In the genomic region with DNA sequence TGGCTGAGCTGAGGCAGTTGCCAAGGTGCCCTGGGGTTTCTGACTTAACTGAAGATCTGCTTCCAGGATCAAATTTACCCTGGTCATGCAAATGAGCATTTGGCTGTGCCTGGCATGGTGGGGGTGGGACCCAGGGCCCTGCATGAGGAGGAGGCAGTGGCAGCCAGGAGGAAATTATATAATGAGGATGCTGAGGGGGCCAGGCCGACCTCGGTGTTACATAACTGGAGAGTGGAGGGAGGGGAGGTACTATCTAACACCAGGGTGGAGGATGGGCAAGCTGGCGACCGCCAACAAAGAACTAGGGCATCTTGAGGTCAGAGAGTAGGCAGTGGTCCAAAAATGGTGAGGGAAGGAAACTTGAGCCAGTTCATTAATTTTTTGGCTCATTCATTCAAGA, we compare ENCODE assay signal across 9 cellular contexts. TPM values are rescaled to one million over a fixed set of nuclear protein-coding genes. Genes with fewer than 3 reads are reported as not detected.
A peak's percentile ranks its signal among the peaks of the same experiment; 100 is the strongest.
DNase-seq lines count a peak whose midpoint lies in the region; TF ChIP-seq lines count a peak whose summit lies in the region.
"Had no signal": no experiment of that assay in that cellular context is flagged by ENCODE, and none has a peak within 500 bp of the region (broad histone marks: within the 10 kb centered on the region; RNA-seq: fewer than 3 reads in every experiment).

No MANE protein-coding gene starts in this region.

- H4K91ac ChIP-seq in trophoblast cell (ENCODE audit: low read depth, low read length): peak overlapping the region; percentile 3

- H3K4me3 ChIP-seq in esophagus (ENCODE audit: low read depth in 1 of 2, low read length in 2 of 2): no peak overlapping the region
- H3K4me3 ChIP-seq in trophoblast cell (ENCODE audit: low read depth, low read length): no peak overlapping the region

- no peak overlapping the region for H2AFZ ChIP-seq in trophoblast cell (ENCODE audit: insufficient read depth, low read length, poor library complexity)

- WGBS in esophagus, 2 donors: 34 to 46% methylated on average over 4 of the region's 4 CpGs
- no CpG with 5 or more reads among the region's 4 CpGs for WGBS in trophoblast cell (ENCODE audit: extremely low coverage, insufficient coverage, insufficient read length)

- H3K23ac ChIP-seq in trophoblast cell (ENCODE audit: low read length): no peak overlapping the region

- no peak overlapping the region for H4K8ac ChIP-seq in trophoblast cell (ENCODE audit: low read depth, low read length)

- H3K27me3 ChIP-seq in esophagus (ENCODE audit: control insufficient read depth in 1 of 2, insufficient read depth in 2 of 2, low read length in 2 of 2): no peaks in the 10 kb centered on the region
- no peaks in the 10 kb centered on the region for H3K27me3 ChIP-seq in trophoblast cell (ENCODE audit: insufficient read depth, low read length)

- peaks cover 94 to 99% of the 10 kb centered on the region in 2 donors for H3K36me3 Mint-ChIP-seq in CD14-positive monocyte

- peaks cover 14% of the 10 kb centered on the region for H3K79me1 ChIP-seq in trophoblast cell (ENCODE audit: low read length)

- peak overlapping the region in 1 of 2 donors; percentile 27 for H3K4me3 Mint-ChIP-seq in CD14-positive monocyte
- H3K4me3 Mint-ChIP-seq: activated T-helper 1 cell treated with anti-CD3 and anti-CD28 coated beads, Interleukin-12 subunit alpha, Interleukin-12 subunit beta, Interleukin-2, Interleukin-4 antibody, amounts not matched to agents 30 ng/mL and 10 ng/mL and 1 ng/mL, durations not matched to agents 14 hours and 24 hours and 36 hours had no signal

- peaks cover 7 to 31% of the 10 kb centered on the region in 2 donors for H3K4me1 ChIP-seq in esophagus (ENCODE audit: control insufficient read depth in 2 of 2, insufficient read depth in 2 of 2, low read length in 1 of 2)
- H3K4me1 ChIP-seq in trophoblast cell (ENCODE audit: control insufficient read depth in 1 of 2, insufficient read depth in 2 of 2, low read length in 2 of 2): peaks cover 17 to 18% of the 10 kb centered on the region in 2 experiments

- H3K4me1 Mint-ChIP-seq in CD14-positive monocyte: peaks cover 73% of the 10 kb centered on the region

- H3K9me3 ChIP-seq in esophagus (ENCODE audit: control insufficient read depth in 2 of 2, insufficient read depth in 1 of 2, low read depth in 1 of 2, low read length in 1 of 2): no peaks in the 10 kb centered on the region
- H3K9me3 ChIP-seq in trophoblast cell (ENCODE audit: insufficient read depth, low read depth, low read length): peaks cover 1% of the 10 kb centered on the region

- DNase-seq in CD14-positive monocyte (ENCODE audit: low spot score) (no peak), NCI-H2171 treated with DMSO at 0.1 percent for 48 hours (lab: John Stamatoyannopoulos, UW) (peak; percentile 73), trophoblast cell (no peak), cortex of kidney (lab: John Stamatoyannopoulos, UW) (no peak), MV-4-11 (lab: John Stamatoyannopoulos, UW) (no peak), globus pallidus (ENCODE audit: low spot score) (no peak), GM20000 (ENCODE audit: low spot score) (no peak)

- peaks cover 3% of the 10 kb centered on the region for H3K79me2 ChIP-seq in trophoblast cell (ENCODE audit: control insufficient read depth, insufficient read depth, low read length, poor library complexity)

- no peak overlapping the region for H3K9ac ChIP-seq in trophoblast cell (ENCODE audit: low read length)

- no peak overlapping the region for H3K14ac ChIP-seq in trophoblast cell (ENCODE audit: low read length)

- TF ChIP-seq CTCF in CD14-positive monocyte (IDR thresholded peaks at IDR 0.05) (no peak), GM20000 (IDR thresholded peaks at IDR 0.05; ENCODE audit: extremely low read depth, missing control alignments) (no peak)

- no peak overlapping the region for H3K4ac ChIP-seq in trophoblast cell (ENCODE audit: low read depth, low read length)

- peaks cover 7 to 27% of the 10 kb centered on the region in 2 donors for H3K36me3 ChIP-seq in esophagus (ENCODE audit: control insufficient read depth in 2 of 2, insufficient read depth in 2 of 2, low read length in 1 of 2)
- H3K36me3 ChIP-seq in trophoblast cell (ENCODE audit: control insufficient read depth in 1 of 2, insufficient read depth in 2 of 2, low read length in 2 of 2): peaks cover 50% of the 10 kb centered on the region in 2 experiments

- intact Hi-C loops in CD14-positive monocyte (cut with micrococcal nuclease): no loop called here

- H2AK5ac ChIP-seq in trophoblast cell (ENCODE audit: low read length): peak overlapping the region; percentile 20

- no peak overlapping the region for H2BK5ac ChIP-seq in trophoblast cell (ENCODE audit: low read depth, low read length, poor library complexity)

- H3K27ac ChIP-seq in esophagus (ENCODE audit: low read depth in 2 of 2, low read length in 1 of 2): peak overlapping the region; percentile 15 to 78
- H3K27ac ChIP-seq in trophoblast cell (ENCODE audit: low read depth, low read length): no peak overlapping the region

- no peak overlapping the region for H3K4me2 ChIP-seq in trophoblast cell (ENCODE audit: low read length)

- H2BK12ac ChIP-seq in trophoblast cell (ENCODE audit: low read length): no peak overlapping the region

- no peaks in the 10 kb centered on the region for H3K9me3 Mint-ChIP-seq in CD14-positive monocyte
- H3K9me3 Mint-ChIP-seq: activated T-helper 1 cell treated with anti-CD3 and anti-CD28 coated beads, Interleukin-12 subunit alpha, Interleukin-12 subunit beta, Interleukin-2, Interleukin-4 antibody, amounts not matched to agents 30 ng/mL and 10 ng/mL and 1 ng/mL, durations not matched to agents 14 hours and 24 hours and 36 hours had no signal

- peaks cover 0 to 4% (median 1%) of the 10 kb centered on the region in 3 donors for H3K27me3 Mint-ChIP-seq in CD14-positive monocyte (ENCODE audit: low read depth in 3 of 3)

- peak overlapping the region; percentile 3 for H3K18ac ChIP-seq in trophoblast cell (ENCODE audit: low read length)

- no peak overlapping the region for H4K12ac ChIP-seq in trophoblast cell (ENCODE audit: low read depth, low read length)

- H2BK120ac ChIP-seq in trophoblast cell (ENCODE audit: insufficient read depth, low read length, poor library complexity): no peak overlapping the region

- peak overlapping the region in 5 of 7 donors; percentile 73 to 93 (median 90) for H3K27ac Mint-ChIP-seq in CD14-positive monocyte

RNA-seq across cellular contexts. Expression of gene PLEKHO2, which starts 16.4 kb away (rescaled TPM):
- polyA plus RNA-seq in CD14-positive monocyte (10 to 100 TPM; 78.0 to 93.5 TPM), esophagus (1 to 10 TPM; 4.8 to 6.6 TPM)
- 12.4 and 13.6 TPM in 2 replicates for polyA plus RNA-seq in trophoblast cell (2013)

RNA-seq across cellular contexts. Expression of gene PIF1, which starts 32.7 kb away (rescaled TPM):
- polyA plus RNA-seq in CD14-positive monocyte: under 1 TPM in 1 of 2 donors, not detected in 1; 0.13 TPM
- polyA plus RNA-seq in esophagus: 1 to 10 TPM; 5.0 to 9.2 TPM
- 7.7 and 8.2 TPM in 2 replicates for polyA plus RNA-seq in trophoblast cell (2013)

RNA-seq across cellular contexts. Expression of gene ANKDD1A, which starts 53.6 kb away (rescaled TPM):
- polyA plus RNA-seq in CD14-positive monocyte (under 1 TPM; 0.49 to 0.90 TPM), esophagus (1 to 10 TPM; 1.4 to 1.9 TPM)
- 1.9 and 2.0 TPM in 2 replicates for polyA plus RNA-seq in trophoblast cell (2013)

Comparison
In these comparisons a context has a peak if more than half of its experiments do, and no peak if none do; other contexts are left out.
1. RNA of gene PLEKHO2, which starts 16.4 kb away (polyA plus RNA-seq): 78.0 to 93.5 TPM in CD14-positive monocyte; 4.8 to 6.6 TPM in esophagus; every median in the first group is over 10 times any median in the second.
2. RNA of gene PIF1, which starts 32.7 kb away (polyA plus RNA-seq): 5.0 to 9.2 TPM in esophagus; 0.13 TPM in CD14-positive monocyte; every median in the first group is over 4 times any median in the second.